ENCODE assay signal across 8 cellular contexts in genomic region chr1:40802078-40803075, GRCh38. TPM values are rescaled to one million over a fixed set of nuclear protein-coding genes. Genes with fewer than 3 reads are reported as not detected.
DNase-seq lines count a peak whose midpoint lies in the region; ATAC-seq and TF ChIP-seq lines count a peak whose summit lies in the region.

No MANE protein-coding gene starts in this region.

- peak overlapping the region; percentile 69 for H3K27ac ChIP-seq in CD4-positive, CD25-positive, alpha-beta regulatory T cell (ENCODE audit: insufficient read depth, low read length, poor library complexity, severe bottlenecking)
- peak overlapping the region; percentile 74 for H3K27ac ChIP-seq in lower lobe of right lung

- H3K36me3 Mint-ChIP-seq in CD4-positive, CD25-positive, alpha-beta regulatory T cell = no peaks in the 10 kb centered on the region
- H3K36me3 Mint-ChIP-seq in activated CD4-positive, alpha-beta T cell treated with anti-CD3 and anti-CD28 coated beads, Interleukin-2, amount 10 ng/mL, durations not matched to agents 7 days and 5 days (ENCODE audit: low read depth) = no peaks in the 10 kb centered on the region

- ATAC-seq in CD4-positive, CD25-positive, alpha-beta regulatory T cell (ENCODE audit: low read depth in 2 of 2) = peak; percentile 86 to 87
- ATAC-seq in GM21786 (IDR thresholded peaks at IDR 0.05; ENCODE audit: unreplicated experiment) = peak; percentile 57
- peak; percentile 95 to 96 for ATAC-seq in lower lobe of right lung

- no peaks in the 10 kb centered on the region for H3K27me3 Mint-ChIP-seq in CD4-positive, CD25-positive, alpha-beta regulatory T cell
- H3K27me3 Mint-ChIP-seq in activated CD4-positive, alpha-beta T cell treated with anti-CD3 and anti-CD28 coated beads, Interleukin-2, amount 10 ng/mL, durations not matched to agents 7 days and 5 days = no peaks in the 10 kb centered on the region

- H3K4me1 Mint-ChIP-seq in CD4-positive, CD25-positive, alpha-beta regulatory T cell = peaks cover 4 to 30% (median 20%) of the 10 kb centered on the region in 4 donors
- peaks cover 21% of the 10 kb centered on the region for H3K4me1 Mint-ChIP-seq in activated CD4-positive, alpha-beta T cell treated with anti-CD3 and anti-CD28 coated beads, Interleukin-2, amount 10 ng/mL, durations not matched to agents 7 days and 5 days

- H3K27ac Mint-ChIP-seq in CD4-positive, CD25-positive, alpha-beta regulatory T cell = peak overlapping the region; percentile 63 to 91 (median 88)
- H3K27ac Mint-ChIP-seq in activated CD4-positive, alpha-beta T cell treated with anti-CD3 and anti-CD28 coated beads, Interleukin-2, amount 10 ng/mL, durations not matched to agents 7 days and 5 days = no peak overlapping the region

- no peaks in the 10 kb centered on the region for H3K36me3 ChIP-seq in CD4-positive, CD25-positive, alpha-beta regulatory T cell (ENCODE audit: control insufficient read depth, insufficient read depth, low read length)
- no peaks in the 10 kb centered on the region for H3K36me3 ChIP-seq in lower lobe of right lung

- intact Hi-C loops in lower lobe of right lung (cut with DNase I) = no loop called here

- TF ChIP-seq CTCF in lower lobe of right lung (IDR thresholded peaks at IDR 0.05) = no peak

- H3K9me3 Mint-ChIP-seq in CD4-positive, CD25-positive, alpha-beta regulatory T cell = no peaks in the 10 kb centered on the region
- H3K9me3 Mint-ChIP-seq in activated CD4-positive, alpha-beta T cell treated with anti-CD3 and anti-CD28 coated beads, Interleukin-2, amount 10 ng/mL, durations not matched to agents 7 days and 5 days = no peaks in the 10 kb centered on the region

- CTCF ChIA-PET in activated CD4-positive, alpha-beta T cell treated with anti-CD3 and anti-CD28 coated beads, Interleukin-2, amount 10 ng/mL, durations not matched to agents 7 days and 5 days (lab: Charles Lee) = interaction anchor here (1.0 to 1.5 kb wide), 2 partner anchors 15 to 68 kb away, joined by 3 to 5 read pairs; no protein-coding TSS in a partner anchor

- POLR2A ChIA-PET in activated CD4-positive, alpha-beta T cell treated with anti-CD3 and anti-CD28 coated beads, Interleukin-2, amount 10 ng/mL, durations not matched to agents 7 days and 5 days (lab: Charles Lee) = no interaction called here

- peak overlapping the region; percentile 78 to 88 (median 79) for H3K4me3 Mint-ChIP-seq in CD4-positive, CD25-positive, alpha-beta regulatory T cell
- H3K4me3 Mint-ChIP-seq in activated CD4-positive, alpha-beta T cell treated with anti-CD3 and anti-CD28 coated beads, Interleukin-2, amount 10 ng/mL, durations not matched to agents 7 days and 5 days = peak overlapping the region; percentile 57

- no peaks in the 10 kb centered on the region for H3K9me3 ChIP-seq in CD4-positive, CD25-positive, alpha-beta regulatory T cell (ENCODE audit: control insufficient read depth in 2 of 2, low read length in 2 of 2)
- H3K9me3 ChIP-seq in lower lobe of right lung = no peaks in the 10 kb centered on the region

- no peaks in the 10 kb centered on the region for H3K27me3 ChIP-seq in CD4-positive, CD25-positive, alpha-beta regulatory T cell (ENCODE audit: control insufficient read depth, insufficient read depth, low read length)
- no peaks in the 10 kb centered on the region for H3K27me3 ChIP-seq in lower lobe of right lung (ENCODE audit: low read depth)

- H3K4me3 ChIP-seq in CD4-positive, CD25-positive, alpha-beta regulatory T cell (ENCODE audit: low read depth, low read length) = peak overlapping the region; percentile 55
- peak overlapping the region; percentile 53 for H3K4me3 ChIP-seq in lower lobe of right lung

- peak; percentile 82 to 87 (median 86) for DNase-seq in CD4-positive, CD25-positive, alpha-beta regulatory T cell
- DNase-seq in NCI-H2029 (lab: John Stamatoyannopoulos, UW) = peak; percentile 100
- peak; percentile 86 for DNase-seq in activated CD4-positive, alpha-beta T cell treated with anti-CD3 and anti-CD28 coated beads, Interleukin-2, amount 10 ng/mL, durations not matched to agents 7 days and 5 days
- peak; percentile 62 to 80 for DNase-seq in dermis microvascular lymphatic vessel endothelial cell (ENCODE audit: low read depth in 2 of 2)
- peak; percentile 89 for DNase-seq in lower lobe of right lung
- DNase-seq in stimulated activated CD4-positive, alpha-beta T cell treated with anti-CD3 and anti-CD28 coated beads, TNF-alpha, amount 100 ng/mL, for 1 hour (ENCODE audit: low read depth in 3 of 3, low spot score in 1 of 3) = peak; percentile 72 to 75 (median 73)
- no peak for DNase-seq in cerebellar nuclear complex (lab: John Stamatoyannopoulos, UW)

- H3K4me1 ChIP-seq in CD4-positive, CD25-positive, alpha-beta regulatory T cell (ENCODE audit: control insufficient read depth, insufficient read depth, low read length, poor library complexity, severe bottlenecking) = peaks cover 18% of the 10 kb centered on the region
- peaks cover 26% of the 10 kb centered on the region for H3K4me1 ChIP-seq in lower lobe of right lung

RNA-seq across cellular contexts. Expression of gene KCNQ4, which starts 18.8 kb away (rescaled TPM):
- total RNA-seq in CD4-positive, CD25-positive, alpha-beta regulatory T cell = 0.44 TPM
- under 1 TPM in 3 of 4 donors, not detected in 1; 0.10 to 0.25 (median 0.13) TPM for polyA plus RNA-seq in CD4-positive, CD25-positive, alpha-beta regulatory T cell
- under 1 TPM; 0.23 to 0.52 TPM for total RNA-seq in activated CD4-positive, alpha-beta T cell treated with anti-CD3 and anti-CD28 coated beads, Interleukin-2, amount 10 ng/mL, durations not matched to agents 7 days and 5 days
- total RNA-seq in dermis microvascular lymphatic vessel endothelial cell (under 0.01 TPM in 1 of 2 replicates, not detected in the other), lower lobe of right lung (0.89 TPM)

RNA-seq across cellular contexts. Expression of gene CITED4, which starts 59.8 kb away (rescaled TPM):
- 14.8 TPM for total RNA-seq in CD4-positive, CD25-positive, alpha-beta regulatory T cell
- polyA plus RNA-seq in CD4-positive, CD25-positive, alpha-beta regulatory T cell = 10 to 100 TPM in 3 of 4 donors, 1 to 10 TPM in 1; 7.0 to 15.8 (median 13.3) TPM
- total RNA-seq in activated CD4-positive, alpha-beta T cell treated with anti-CD3 and anti-CD28 coated beads, Interleukin-2, amount 10 ng/mL, durations not matched to agents 7 days and 5 days = 1 to 10 TPM; 4.1 to 6.8 TPM
- total RNA-seq in dermis microvascular lymphatic vessel endothelial cell (2.8 and 3.4 TPM in 2 replicates), lower lobe of right lung (13.9 TPM)

Comparison
In these comparisons a context has a peak if more than half of its experiments do, and no peak if none do; other contexts are left out.
1. DNase-seq: peak in CD4-positive, CD25-positive, alpha-beta regulatory T cell (3 of 3), NCI-H2029 (single experiment), activated CD4-positive, alpha-beta T cell treated with anti-CD3 and anti-CD28 coated beads, Interleukin-2, amount 10 ng/mL, durations not matched to agents 7 days and 5 days (single experiment), dermis microvascular lymphatic vessel endothelial cell (2 of 2), lower lobe of right lung (single experiment) and stimulated activated CD4-positive, alpha-beta T cell treated with anti-CD3 and anti-CD28 coated beads, TNF-alpha, amount 100 ng/mL, for 1 hour (3 of 3); none in cerebellar nuclear complex (0 of 2).
2. Peak in every context shown above with its lines, with median percentiles within 50 percentile points of each other: ATAC-seq.